36 cellular contexts compared by ENCODE assay signal in genomic region chr4:24742773-24743676, GRCh38. TPM values are rescaled to one million over a fixed set of nuclear protein-coding genes. Genes with fewer than 3 reads are reported as not detected.
DNase-seq lines count a peak whose midpoint lies in the region; ATAC-seq, FAIRE-seq and TF ChIP-seq lines count a peak whose summit lies in the region.
"Had no signal": no experiment of that assay in that cellular context is flagged by ENCODE, and none has a peak within 500 bp of the region (broad histone marks: within the 10 kb centered on the region; RNA-seq: fewer than 3 reads in every experiment).

No MANE protein-coding gene starts in this region.

- H3K4me2 ChIP-seq in GM23338: no peak overlapping the region
- H3K4me2 ChIP-seq in neural progenitor cell: no peak overlapping the region

- H3K4me3 ChIP-seq in GM23338 (no peak overlapping the region), bronchial epithelial cell (ENCODE audit: low read depth, low read length) (no peak overlapping the region), neural progenitor cell (no peak overlapping the region), body of pancreas (no peak overlapping the region)
- H3K4me3 ChIP-seq: GM12878, prostate gland, sigmoid colon, SK-N-MC, thyroid gland had no signal

- H3K4me3 Mint-ChIP-seq in GM23338 (no peak overlapping the region), neural progenitor cell (no peak overlapping the region)
- H3K4me3 Mint-ChIP-seq: activated CD4-positive, alpha-beta memory T cell treated with anti-CD3 and anti-CD28 coated beads, Interleukin-2, amount 10 ng/mL, durations not matched to agents 7 days and 5 days; activated naive CD4-positive, alpha-beta T cell treated with anti-CD3 and anti-CD28 coated beads for 36 hours; activated T-helper 1 cell treated with anti-CD3 and anti-CD28 coated beads, Interleukin-12 subunit alpha, Interleukin-12 subunit beta, Interleukin-2, Interleukin-4 antibody, amounts not matched to agents 30 ng/mL and 10 ng/mL and 1 ng/mL, durations not matched to agents 14 hours and 24 hours and 36 hours; CD4-positive, CD25-positive, alpha-beta regulatory T cell; H9; stimulated activated naive CD8-positive, alpha-beta T cell treated with anti-CD3 and anti-CD28 coated beads, Interleukin-15, amount 100 ng/mL, for 72 hours; T-helper 17 cell had no signal

- TF ChIP-seq POLR2A in body of pancreas (IDR thresholded peaks at IDR 0.05): no peak

- H3K36me3 ChIP-seq in GM23338 (ENCODE audit: insufficient read depth): no peaks in the 10 kb centered on the region
- no peaks in the 10 kb centered on the region for H3K36me3 ChIP-seq in bronchial epithelial cell (ENCODE audit: control insufficient read depth, insufficient read depth, low read length)
- H3K36me3 ChIP-seq in neural progenitor cell: no peaks in the 10 kb centered on the region
- no peaks in the 10 kb centered on the region for H3K36me3 ChIP-seq in body of pancreas (replicated peaks in 1 of 2; ENCODE audit: insufficient read depth in 1 of 2, low read depth in 2 of 2)
- H3K36me3 ChIP-seq: brain microvascular endothelial cell, prostate gland, sigmoid colon, thyroid gland had no signal

- H4K20me1 ChIP-seq in GM23338 (replicated peaks; ENCODE audit: insufficient read depth) (no peaks in the 10 kb centered on the region), neural progenitor cell (ENCODE audit: low read depth) (no peaks in the 10 kb centered on the region)

- H3K9me2 ChIP-seq in GM23338 (ENCODE audit: insufficient read depth): peaks cover 4% of the 10 kb centered on the region

- TF ChIP-seq CTCF in GM23338 (conservative IDR thresholded peaks at IDR 0.05; ENCODE audit: low read depth in 2 of 2) (no peak), bronchial epithelial cell (IDR thresholded peaks at IDR 0.05; ENCODE audit: insufficient read depth, low read length, severe bottlenecking) (no peak), neural progenitor cell (IDR thresholded peaks at IDR 0.05) (no peak), body of pancreas (IDR thresholded peaks at IDR 0.05) (no peak)

- H3K36me3 Mint-ChIP-seq in GM23338 (ENCODE audit: low read depth) (peaks cover 8% of the 10 kb centered on the region), neural progenitor cell (peaks cover 2% of the 10 kb centered on the region)
- H3K36me3 Mint-ChIP-seq: CD4-positive, CD25-positive, alpha-beta regulatory T cell had no signal

- WGBS in body of pancreas, 2 donors: 69 to 74% methylated on average over 11 of the region's 11 CpGs

- no peaks in the 10 kb centered on the region for H3K27me3 ChIP-seq in GM23338 (ENCODE audit: insufficient read depth)
- H3K27me3 ChIP-seq in bronchial epithelial cell (ENCODE audit: control insufficient read depth, insufficient read depth, low read length): no peaks in the 10 kb centered on the region
- no peaks in the 10 kb centered on the region for H3K27me3 ChIP-seq in neural progenitor cell
- no peaks in the 10 kb centered on the region for H3K27me3 ChIP-seq in body of pancreas
- H3K27me3 ChIP-seq: brain microvascular endothelial cell, sigmoid colon, thyroid gland had no signal

- H3K27ac Mint-ChIP-seq in GM23338 (no peak overlapping the region), neural progenitor cell (no peak overlapping the region)
- H3K27ac Mint-ChIP-seq: activated CD4-positive, alpha-beta memory T cell treated with anti-CD3 and anti-CD28 coated beads, Interleukin-2, amount 10 ng/mL, durations not matched to agents 7 days and 5 days; activated naive CD4-positive, alpha-beta T cell treated with anti-CD3 and anti-CD28 coated beads for 36 hours; activated T-helper 1 cell treated with anti-CD3 and anti-CD28 coated beads, Interleukin-12 subunit alpha, Interleukin-12 subunit beta, Interleukin-2, Interleukin-4 antibody, amounts not matched to agents 30 ng/mL and 10 ng/mL and 1 ng/mL, durations not matched to agents 14 hours and 24 hours and 36 hours; CD4-positive, CD25-positive, alpha-beta regulatory T cell; stimulated activated naive CD8-positive, alpha-beta T cell treated with anti-CD3 and anti-CD28 coated beads, Interleukin-15, amount 100 ng/mL, for 72 hours; T-helper 17 cell had no signal

- peaks cover 2% of the 10 kb centered on the region for H3K27me3 Mint-ChIP-seq in GM23338 (ENCODE audit: insufficient read depth, low read depth, poor library complexity)
- peaks cover 10% of the 10 kb centered on the region for H3K27me3 Mint-ChIP-seq in neural progenitor cell (ENCODE audit: insufficient read depth, low read depth)
- H3K27me3 Mint-ChIP-seq: activated CD4-positive, alpha-beta memory T cell treated with anti-CD3 and anti-CD28 coated beads, Interleukin-2, amount 10 ng/mL, durations not matched to agents 7 days and 5 days had no signal

- ATAC-seq in GM23338: peak; percentile 60
- no peak for ATAC-seq in body of pancreas
- ATAC-seq: GM12878; HepG2; left lobe of liver; stimulated activated naive CD8-positive, alpha-beta T cell treated with anti-CD3 and anti-CD28 coated beads, Interleukin-15, amount 100 ng/mL, for 72 hours; T-helper 17 cell had no signal

- H3K4me1 Mint-ChIP-seq in GM23338: peaks cover 12% of the 10 kb centered on the region
- H3K4me1 Mint-ChIP-seq in neural progenitor cell: peaks cover 18% of the 10 kb centered on the region
- H3K4me1 Mint-ChIP-seq: activated CD4-positive, alpha-beta memory T cell treated with anti-CD3 and anti-CD28 coated beads, Interleukin-2, amount 10 ng/mL, durations not matched to agents 7 days and 5 days; CD4-positive, CD25-positive, alpha-beta regulatory T cell; stimulated activated naive CD8-positive, alpha-beta T cell treated with anti-CD3 and anti-CD28 coated beads, Interleukin-15, amount 100 ng/mL, for 72 hours; T-helper 17 cell had no signal

- H3F3A ChIP-seq in GM23338 (replicated peaks; ENCODE audit: low read depth) (no peaks in the 10 kb centered on the region), neural progenitor cell (ENCODE audit: low read depth) (peaks cover 30% of the 10 kb centered on the region)

- intact Hi-C loops in body of pancreas (cut with DNase I): no loop called here

- H3K4me1 ChIP-seq in GM23338 (ENCODE audit: insufficient read depth): peaks cover 16% of the 10 kb centered on the region; the same call in 1 of the 2 replicates
- H3K4me1 ChIP-seq in neural progenitor cell: peaks cover 16% of the 10 kb centered on the region
- H3K4me1 ChIP-seq in body of pancreas: no peaks in the 10 kb centered on the region
- H3K4me1 ChIP-seq: prostate gland, thyroid gland had no signal

- no peak overlapping the region for H3K9ac ChIP-seq in neural progenitor cell

- H3K79me2 ChIP-seq in GM23338 (replicated peaks; ENCODE audit: insufficient read depth) (no peaks in the 10 kb centered on the region), neural progenitor cell (ENCODE audit: low read depth) (no peaks in the 10 kb centered on the region)

- DNase-seq in NCI-H345 (lab: John Stamatoyannopoulos, UW): peak; percentile 10
- DNase-seq in NCI-H345 treated with DMSO at 0.1 percent for 48 hours (lab: John Stamatoyannopoulos, UW; ENCODE audit: unreplicated experiment): no peak
- no peak for DNase-seq in GM23338 (ENCODE audit: low spot score)
- peak; percentile 10 for DNase-seq in bronchial epithelial cell (ENCODE audit: low read depth)
- peak; percentile 8 for DNase-seq in neural progenitor cell (ENCODE audit: low spot score)
- DNase-seq in ecto neural progenitor cell (ENCODE audit: low spot score): no peak
- no peak for DNase-seq in HuH-7.5 (ENCODE audit: low spot score)
- no peak for DNase-seq in body of pancreas
- DNase-seq: activated CD4-positive, alpha-beta memory T cell treated with anti-CD3 and anti-CD28 coated beads, Interleukin-2, amount 10 ng/mL, durations not matched to agents 7 days and 5 days; activated CD8-positive, alpha-beta memory T cell treated with anti-CD3 and anti-CD28 coated beads, Interleukin-2, amount 50 U/mL, for 48 hours; activated naive CD4-positive, alpha-beta T cell treated with anti-CD3 and anti-CD28 coated beads for 36 hours; brain microvascular endothelial cell; CD4-positive, CD25-positive, alpha-beta regulatory T cell; EL; hippocampal formation; NCI-H1436 treated with DMSO at 0.1 percent for 48 hours; NCI-H2081 treated with DMSO at 0.1 percent for 48 hours; NK-92 treated with Interleukin-12 subunit alpha and Interleukin-12 subunit beta, amount 100 ng/mL, for 24 hours; PC-3; sigmoid colon; stimulated activated CD4-positive, alpha-beta T cell treated with anti-CD3 and anti-CD28 coated beads, Interleukin-12 subunit alpha, Interleukin-12 subunit beta, amount 100 ng/mL, for 4 hours; stimulated activated CD4-positive, alpha-beta T cell treated with anti-CD3 and anti-CD28 coated beads, Interleukin-2, amount 100 ng/mL, for 48 hours; stimulated activated naive CD8-positive, alpha-beta T cell treated with anti-CD3 and anti-CD28 coated beads, Interleukin-15, amount 100 ng/mL, for 72 hours; T-helper 17 cell; thyroid gland had no signal

- FAIRE-seq in bronchial epithelial cell (lab: Jason Lieb, UNC): no peak
- FAIRE-seq: A204.1, GM12878, HepG2, TTC549 had no signal

- H2AFZ ChIP-seq in GM23338 (peak overlapping the region; percentile 70), neural progenitor cell (replicated peaks) (no peak overlapping the region)

- peaks cover 14% of the 10 kb centered on the region for H3K9me3 Mint-ChIP-seq in GM23338
- peaks cover 5% of the 10 kb centered on the region for H3K9me3 Mint-ChIP-seq in neural progenitor cell
- H3K9me3 Mint-ChIP-seq: activated CD4-positive, alpha-beta memory T cell treated with anti-CD3 and anti-CD28 coated beads, Interleukin-2, amount 10 ng/mL, durations not matched to agents 7 days and 5 days had no signal

- H3K27ac ChIP-seq in GM23338 (ENCODE audit: low read depth) (no peak overlapping the region), neural progenitor cell (peak overlapping the region; percentile 53), body of pancreas (no peak overlapping the region)
- H3K27ac ChIP-seq: brain microvascular endothelial cell, prostate gland, SK-N-MC, thyroid gland had no signal

- H3K9me3 ChIP-seq in neural progenitor cell (ENCODE audit: low read depth) (no peaks in the 10 kb centered on the region), body of pancreas (no peaks in the 10 kb centered on the region)
- H3K9me3 ChIP-seq: prostate gland, sigmoid colon, thyroid gland had no signal

TF ChIP-seq in GM23338, 12 proteins besides CTCF, POLR2A, EP300 and RAD21 (continues in another document):
- no peak for TF ChIP-seq NANOG (IDR thresholded peaks at IDR 0.05; ENCODE audit: borderline replicate concordance)
- TF ChIP-seq ZNF331 (CRISPR knock-in tag; IDR thresholded peaks at IDR 0.05; ENCODE audit: low read depth): no peak

RNA-seq across cellular contexts. Expression of gene SOD3, which starts 52.3 kb away (rescaled TPM):
- 11.8 and 16.6 TPM in 2 replicates for total RNA-seq in GM23338 (2014; rRNA removed; shearing (Covaris generic))
- 7.5 and 8.9 TPM in 2 replicates for polyA plus RNA-seq in GM23338 (2016; fragmentation: Nextera tagmentation; extraction: Ambion mirVana)
- 0.13 TPM in 1 of 2 replicates, not detected in the other for total RNA-seq in bronchial epithelial cell
- 0.11 and 1.6 TPM in 2 replicates for total RNA-seq in neural progenitor cell (ENCODE audit: low replicate concordance)
- total RNA-seq in body of pancreas: 100 to 1,000 TPM; 139 to 290 TPM
- total RNA-seq: activated CD4-positive, alpha-beta memory T cell treated with anti-CD3 and anti-CD28 coated beads, Interleukin-2, amount 10 ng/mL, durations not matched to agents 7 days and 5 days; activated naive CD4-positive, alpha-beta T cell treated with anti-CD3 and anti-CD28 coated beads for 36 hours; activated T-helper 1 cell treated with anti-CD3 and anti-CD28 coated beads, Interleukin-12 subunit alpha, Interleukin-12 subunit beta, Interleukin-2, Interleukin-4 antibody, amounts not matched to agents 30 ng/mL and 10 ng/mL and 1 ng/mL, durations not matched to agents 14 hours and 24 hours and 36 hours; CD4-positive, CD25-positive, alpha-beta regulatory T cell; endothelial cell of umbilical vein; GM12878; HepG2; NCI-H460; T-helper 17 cell had no signal
- polyA plus RNA-seq: CD4-positive, CD25-positive, alpha-beta regulatory T cell; endothelial cell of umbilical vein; GM12878 had no signal

Comparison
In these comparisons a context has a peak if more than half of its experiments do, and no peak if none do; other contexts are left out.
1. DNase-seq: peak in NCI-H345 (single experiment), bronchial epithelial cell (single experiment) and neural progenitor cell (single experiment); none in NCI-H345 treated with DMSO at 0.1 percent for 48 hours (single experiment), GM23338 (single experiment), ecto neural progenitor cell (single experiment), HuH-7.5 (single experiment) and body of pancreas (0 of 4).